ENCODE assay signal across 11 cellular contexts in genomic region chr5:119309290-119309818, GRCh38. TPM values are rescaled to one million over a fixed set of nuclear protein-coding genes. Genes with fewer than 3 reads are reported as not detected.
DNase-seq lines count a peak whose midpoint lies in the region; ATAC-seq and TF ChIP-seq lines count a peak whose summit lies in the region.
"Had no signal": no experiment of that assay in that cellular context is flagged by ENCODE, and none has a peak within 500 bp of the region (broad histone marks: within the 10 kb centered on the region; RNA-seq: fewer than 3 reads in every experiment).

No MANE protein-coding gene starts in this region.

- peak overlapping the region; percentile 95 for H3K27ac Mint-ChIP-seq in T-helper 2 cell treated with Interferon-gamma antibody and Interleukin-4, amounts not matched to agents 5 μg/mL and 100 μg/mL, for 36 hours
- H3K27ac Mint-ChIP-seq in neural crest cell (ENCODE audit: unreplicated experiment) (peak overlapping the region; percentile 57), type B pancreatic cell (no peak overlapping the region)

- ATAC-seq in GM19351 (IDR thresholded peaks at IDR 0.05; ENCODE audit: unreplicated experiment) (peak; percentile 12), HG02885 (IDR thresholded peaks at IDR 0.05; ENCODE audit: poor library complexity, unreplicated experiment) (peak; percentile 9), HG03342 (IDR thresholded peaks at IDR 0.05; ENCODE audit: unreplicated experiment) (no peak)

- TF ChIP-seq CTCF in neural crest cell (conservative IDR thresholded peaks at IDR 0.05) (no peak), type B pancreatic cell (conservative IDR thresholded peaks at IDR 0.05) (no peak)

- DNase-seq in T-helper 2 cell treated with Interferon-gamma antibody and Interleukin-4, amounts not matched to agents 5 μg/mL and 100 μg/mL, for 36 hours (ENCODE audit: low spot score), result no peak
- DNase-seq in neural crest cell (ENCODE audit: low read depth, low spot score) (no peak), type B pancreatic cell (ENCODE audit: extremely low spot score, unreplicated experiment) (no peak), NCI-H1436 treated with DMSO at 0.1 percent for 48 hours (lab: John Stamatoyannopoulos, UW) (no peak), mesenteric fat pad (ENCODE audit: low spot score) (no peak)
- DNase-seq: activated CD8-positive, alpha-beta memory T cell treated with anti-CD3 and anti-CD28 coated beads, Interleukin-2, amount 50 U/mL, for 48 hours; NCI-H1092 treated with DMSO at 0.1 percent for 48 hours; Right ventricle myocardium superior had no signal

- H3K36me3 Mint-ChIP-seq in T-helper 2 cell treated with Interferon-gamma antibody and Interleukin-4, amounts not matched to agents 5 μg/mL and 100 μg/mL, for 36 hours (ENCODE audit: low read depth), result peaks cover 57% of the 10 kb centered on the region
- H3K36me3 Mint-ChIP-seq in neural crest cell (ENCODE audit: low read depth), result no peaks in the 10 kb centered on the region
- H3K36me3 Mint-ChIP-seq in type B pancreatic cell, result peaks cover 1% of the 10 kb centered on the region

- H3K4me1 Mint-ChIP-seq in T-helper 2 cell treated with Interferon-gamma antibody and Interleukin-4, amounts not matched to agents 5 μg/mL and 100 μg/mL, for 36 hours (ENCODE audit: low read depth), result peaks cover 84% of the 10 kb centered on the region
- H3K4me1 Mint-ChIP-seq in neural crest cell (no peaks in the 10 kb centered on the region), type B pancreatic cell (ENCODE audit: unreplicated experiment) (peaks cover 7% of the 10 kb centered on the region)

- H3K4me3 Mint-ChIP-seq in T-helper 2 cell treated with Interferon-gamma antibody and Interleukin-4, amounts not matched to agents 5 μg/mL and 100 μg/mL, for 36 hours, result peak overlapping the region; percentile 78
- H3K4me3 Mint-ChIP-seq in neural crest cell, result no peak overlapping the region
- no peak overlapping the region for H3K4me3 Mint-ChIP-seq in type B pancreatic cell

- no peaks in the 10 kb centered on the region for H3K27me3 Mint-ChIP-seq in T-helper 2 cell treated with Interferon-gamma antibody and Interleukin-4, amounts not matched to agents 5 μg/mL and 100 μg/mL, for 36 hours (ENCODE audit: low read depth)
- H3K27me3 Mint-ChIP-seq in neural crest cell (ENCODE audit: low read depth), result no peaks in the 10 kb centered on the region
- H3K27me3 Mint-ChIP-seq in type B pancreatic cell, result no peaks in the 10 kb centered on the region

- H3K9me3 Mint-ChIP-seq in T-helper 2 cell treated with Interferon-gamma antibody and Interleukin-4, amounts not matched to agents 5 μg/mL and 100 μg/mL, for 36 hours, result no peaks in the 10 kb centered on the region
- H3K9me3 Mint-ChIP-seq in neural crest cell (no peaks in the 10 kb centered on the region), type B pancreatic cell (no peaks in the 10 kb centered on the region)

RNA-seq across cellular contexts. Expression of gene TNFAIP8, which starts 46.5 kb away (rescaled TPM):
- 8.6 and 10.8 TPM in 2 replicates for total RNA-seq in neural crest cell
- 11.8 and 17.3 TPM in 2 replicates for total RNA-seq in type B pancreatic cell (ENCODE audit: low replicate concordance)
- 29.6 TPM for total RNA-seq in mesenteric fat pad
